8 cellular contexts compared by ENCODE assay signal in the genomic region with DNA sequence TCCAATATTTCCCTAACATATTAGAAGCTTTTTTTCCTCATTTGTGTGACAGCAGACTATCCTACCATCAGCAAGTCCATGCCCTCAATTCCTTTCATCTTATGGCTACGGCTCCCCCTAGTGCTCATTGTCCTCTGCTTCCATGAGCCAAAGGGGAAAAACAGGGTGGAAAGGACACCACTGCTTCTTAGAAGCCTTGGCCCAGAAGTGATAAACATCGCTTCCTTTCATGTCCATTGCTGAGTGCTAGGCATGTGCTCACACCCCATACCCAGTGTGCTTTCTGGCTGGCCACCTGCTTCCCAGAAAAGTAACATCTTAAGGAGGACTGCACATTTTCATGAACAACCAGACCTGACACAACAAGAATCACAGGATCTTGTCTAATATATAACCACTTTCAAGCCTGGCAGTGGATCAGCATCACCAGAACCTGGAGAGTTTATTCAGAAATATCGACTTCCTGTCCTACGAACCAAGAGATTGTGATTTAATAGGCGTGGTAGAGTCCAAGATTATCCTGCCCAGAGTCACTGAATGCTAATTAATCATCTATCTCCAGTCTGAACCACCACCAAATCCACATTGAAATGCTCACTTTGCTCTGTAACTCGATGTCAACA.
A peak's percentile ranks its signal among the peaks of the same experiment; 100 is the strongest.
DNase-seq lines count a peak whose midpoint lies in the region; ATAC-seq, FAIRE-seq and TF ChIP-seq lines count a peak whose summit lies in the region.

No MANE protein-coding gene starts in this region.

- H3K27me3 ChIP-seq in bronchial epithelial cell (ENCODE audit: control insufficient read depth, insufficient read depth, low read length): no peaks in the 10 kb centered on the region
- no peaks in the 10 kb centered on the region for H3K27me3 ChIP-seq in left lung

- intact Hi-C loops in left lung (cut with DNase I): no loop called here

- no peaks in the 10 kb centered on the region for H3K4me1 ChIP-seq in left lung

- DNase-seq in EL (peak; percentile 34), H4 (ENCODE audit: low spot score) (peak; percentile 70), NCI-H526 (lab: John Stamatoyannopoulos, UW) (peak; percentile 3 to 50), bronchial epithelial cell (ENCODE audit: low read depth) (peak; percentile 67), left lung (peak in 1 of 2 donors; percentile 32), OCI-M2 (lab: John Stamatoyannopoulos, UW; ENCODE audit: unreplicated experiment) (no peak)
- no peak for DNase-seq in activated CD4-positive, alpha-beta T cell treated with anti-CD3 and anti-CD28 coated beads, Interleukin-2, amount 50 U/mL, for 1 hour

- ATAC-seq in left lung (peak; percentile 86), GM21529 (IDR thresholded peaks at IDR 0.05; ENCODE audit: unreplicated experiment) (no peak)

- H3K36me3 ChIP-seq in bronchial epithelial cell (ENCODE audit: control insufficient read depth, insufficient read depth, low read length): no peaks in the 10 kb centered on the region
- no peaks in the 10 kb centered on the region for H3K36me3 ChIP-seq in left lung

- no peak for FAIRE-seq in bronchial epithelial cell (lab: Jason Lieb, UNC)

- TF ChIP-seq CTCF in bronchial epithelial cell (IDR thresholded peaks at IDR 0.05; ENCODE audit: insufficient read depth, low read length, severe bottlenecking): peak; percentile 78
- peak; percentile 38 to 39 for TF ChIP-seq CTCF in left lung (IDR thresholded peaks at IDR 0.05)

- no peaks in the 10 kb centered on the region for H3K9me3 ChIP-seq in left lung

- H3K4me3 ChIP-seq in bronchial epithelial cell (ENCODE audit: low read depth, low read length) (no peak overlapping the region), left lung (no peak overlapping the region)

- no peak overlapping the region for H3K27ac ChIP-seq in left lung

Comparison
In these comparisons a context has a peak if more than half of its experiments do, and no peak if none do; other contexts are left out.
1. DNase-seq: peak in EL (single experiment), H4 (single experiment), NCI-H526 (2 of 2) and bronchial epithelial cell (single experiment); none in activated CD4-positive, alpha-beta T cell treated with anti-CD3 and anti-CD28 coated beads, Interleukin-2, amount 50 U/mL, for 1 hour (single experiment) and OCI-M2 (single experiment).